Comparison of ENCODE assay signal across 19 cellular contexts in genomic region chr18:10579079-10579867, GRCh38. TPM values are rescaled to one million over a fixed set of nuclear protein-coding genes. Genes with fewer than 3 reads are reported as not detected.
A peak's percentile ranks its signal among the peaks of the same experiment; 100 is the strongest.
DNase-seq lines count a peak whose midpoint lies in the region; ATAC-seq, FAIRE-seq and TF ChIP-seq lines count a peak whose summit lies in the region.
"Had no signal": no experiment of that assay in that cellular context is flagged by ENCODE, and none has a peak within 500 bp of the region (broad histone marks: within the 10 kb centered on the region; RNA-seq: fewer than 3 reads in every experiment).

No MANE protein-coding gene starts in this region.

- no peak for TF ChIP-seq EP300 in H1 (IDR thresholded peaks at IDR 0.05; ENCODE audit: borderline replicate concordance in 1 of 2, low read depth in 2 of 2, low read length in 2 of 2)

- H4K5ac ChIP-seq in IMR-90 (ENCODE audit: low read depth, low read length) (peak overlapping the region; percentile 43), H1 (ENCODE audit: insufficient read length, low read depth, low read length) (no peak overlapping the region)

- no peak for FAIRE-seq in H1 (lab: Jason Lieb, UNC)

- H4K20me1 ChIP-seq in IMR-90 (ENCODE audit: insufficient read depth, low read length) (no peaks in the 10 kb centered on the region), H1 (replicated peaks in 1 of 2; ENCODE audit: control insufficient read depth in 1 of 2, insufficient read depth in 2 of 2, low read length in 2 of 2) (no peaks in the 10 kb centered on the region)

- H3K4ac ChIP-seq in IMR-90 (ENCODE audit: low read depth, low read length) (peak overlapping the region; percentile 89), H1 (replicated peaks; ENCODE audit: insufficient read length, low read depth, low read length) (no peak overlapping the region), neuronal stem cell (ENCODE audit: low read length) (no peak overlapping the region)

- WGBS in IMR-90 (ENCODE audit: extremely low coverage in 2 of 2, insufficient read length in 1 of 2), 2 experiments = 100% methylated on average over 1 of the region's 12 CpGs; no CpG with 5 or more reads in 1 of the 2 experiments
- WGBS in H1 (ENCODE audit: extremely low coverage in 1 of 2, insufficient coverage in 1 of 2, insufficient read length in 1 of 2, insufficient replicate concordance in 2 of 2, low coverage in 1 of 2, low lambda C conversion rate in 2 of 2, missing lambda C conversion rate in 1 of 2), 2 experiments = 84% methylated on average over 12 of the region's 12 CpGs; no CpG with 5 or more reads in 1 of the 2 experiments
- WGBS in neuronal stem cell (ENCODE audit: extremely low coverage in 2 of 2, insufficient read length in 2 of 2, insufficient replicate concordance in 1 of 2), 2 donors = no CpG with 5 or more reads among the region's 12 CpGs
- 78 to 80% methylated on average over 12 of the region's 12 CpGs for WGBS in body of pancreas, 2 donors

- H3K4me3 ChIP-seq in IMR-90 (ENCODE audit: insufficient read depth, low read depth, low read length) (no peak overlapping the region), H1 (ENCODE audit: extremely low read depth in 1 of 4, insufficient read depth in 2 of 4, low read depth in 3 of 4, low read length in 4 of 4) (no peak overlapping the region), neuronal stem cell (ENCODE audit: low read length in 2 of 2) (no peak overlapping the region), body of pancreas (no peak overlapping the region)
- H3K4me3 ChIP-seq: neural progenitor cell, transverse colon had no signal

- no peaks in the 10 kb centered on the region for H3K27me3 ChIP-seq in IMR-90 (ENCODE audit: control insufficient read depth, insufficient read depth, low read length)
- H3K27me3 ChIP-seq in H1 (replicated peaks in 1 of 4; ENCODE audit: control insufficient read depth in 3 of 4, extremely low read depth in 1 of 4, insufficient read depth in 3 of 4, low read length in 3 of 4) = no peaks in the 10 kb centered on the region
- H3K27me3 ChIP-seq in neuronal stem cell (ENCODE audit: control insufficient read depth in 3 of 3, insufficient read depth in 3 of 3, low read depth in 1 of 3, low read length in 3 of 3) = no peaks in the 10 kb centered on the region
- H3K27me3 ChIP-seq in body of pancreas = no peaks in the 10 kb centered on the region
- H3K27me3 ChIP-seq: neural progenitor cell, transverse colon had no signal

- H2BK20ac ChIP-seq in IMR-90 (ENCODE audit: low read depth, low read length) (peak overlapping the region; percentile 93), H1 (ENCODE audit: low read length) (no peak overlapping the region)

- H3K9ac ChIP-seq in IMR-90 (ENCODE audit: low read depth, low read length) (no peak overlapping the region), H1 (replicated peaks in 1 of 4; ENCODE audit: extremely low read depth in 1 of 4, low read depth in 3 of 4, low read length in 3 of 4) (no peak overlapping the region), neuronal stem cell (ENCODE audit: low read depth, low read length, poor library complexity) (no peak overlapping the region)
- H3K9ac ChIP-seq: neural progenitor cell had no signal

- H3K36me3 ChIP-seq in IMR-90 (ENCODE audit: control insufficient read depth, insufficient read depth, low read length) (no peaks in the 10 kb centered on the region), H1 (ENCODE audit: control insufficient read depth in 2 of 4, insufficient read depth in 4 of 4, low read length in 3 of 4) (no peaks in the 10 kb centered on the region), neuronal stem cell (replicated peaks in 1 of 2; ENCODE audit: control insufficient read depth in 2 of 2, insufficient read depth in 2 of 2, low read length in 2 of 2) (no peaks in the 10 kb centered on the region), body of pancreas (replicated peaks in 1 of 2; ENCODE audit: insufficient read depth in 1 of 2, low read depth in 2 of 2) (no peaks in the 10 kb centered on the region)
- H3K36me3 ChIP-seq: neural progenitor cell, transverse colon had no signal

- intact Hi-C loops in IMR-90 (cut with micrococcal nuclease) (no loop called here), body of pancreas (cut with DNase I) (no loop called here)

- H2BK120ac ChIP-seq in IMR-90 (ENCODE audit: low read depth, low read length) (peak overlapping the region; percentile 96), H1 (replicated peaks; ENCODE audit: low read depth, low read length) (no peak overlapping the region), neuronal stem cell (ENCODE audit: low read depth, low read length) (no peak overlapping the region)

- peaks cover 7% of the 10 kb centered on the region; the same call in 1 of the 2 replicates for H3K9me1 ChIP-seq in IMR-90 (ENCODE audit: insufficient read depth, low read length)

- in situ Hi-C loops in IMR-90 (cut with MboI; ENCODE audit: low sequenced_read_pairs) = no loop called here

- CTCF ChIA-PET in IMR-90 (lab: Yijun Ruan, JAX) = no interaction called here
- CTCF ChIA-PET in H1 (lab: Charles Lee; ENCODE audit: partially characterized antibody) = interaction anchor here (1.7 kb wide), 2 partner anchors 19 to 575 kb away, joined by 4 to 5 read pairs; no protein-coding TSS in a partner anchor

- no peaks in the 10 kb centered on the region for H3K23me2 ChIP-seq in H1 (ENCODE audit: low read depth, low read length)

- H3K4me2 ChIP-seq in IMR-90 (ENCODE audit: low read depth, low read length) (peak overlapping the region; percentile 39; the same call in 1 of the 2 replicates), H1 (ENCODE audit: insufficient read depth in 1 of 2, low read depth in 2 of 2, low read length in 2 of 2) (no peak overlapping the region), neuronal stem cell (ENCODE audit: insufficient read depth, low read length, poor library complexity, severe bottlenecking) (no peak overlapping the region)
- H3K4me2 ChIP-seq: neural progenitor cell had no signal

- peak overlapping the region; percentile 81 for H2AK5ac ChIP-seq in IMR-90 (ENCODE audit: low read depth, low read length)
- H2AK5ac ChIP-seq in H1 (ENCODE audit: low read depth, low read length) = 0 out of 2 replicates have a peak overlapping the region, but pooled peaks have one; percentile 82
- H2AK5ac ChIP-seq in neuronal stem cell (ENCODE audit: low read depth, low read length) = peak overlapping the region; percentile 25

- POLR2A ChIA-PET in IMR-90 (lab: Charles Lee; ENCODE audit: unreplicated experiment) (no interaction called here), H1 (lab: Charles Lee; ENCODE audit: partially characterized antibody) (no interaction called here)

- H2AFZ ChIP-seq in IMR-90 (replicated peaks; ENCODE audit: low read length, poor library complexity) = peak overlapping the region; percentile 85
- H2AFZ ChIP-seq in H1 (ENCODE audit: low read length) = no peak overlapping the region
- peak overlapping the region; percentile 47 for H2AFZ ChIP-seq in neuronal stem cell (ENCODE audit: low read length)
- H2AFZ ChIP-seq: neural progenitor cell had no signal

- peaks cover 2% of the 10 kb centered on the region; the same call in 1 of the 2 replicates for H3K9me3 ChIP-seq in IMR-90 (ENCODE audit: control insufficient read depth, insufficient read depth, low read length)
- H3K9me3 ChIP-seq in H1 (ENCODE audit: insufficient read depth in 2 of 2, low read depth in 1 of 2, low read length in 1 of 2) = peaks cover 9 to 21% of the 10 kb centered on the region in 2 experiments; a peak in 3 of 4 replicates
- peaks cover 6 to 8% of the 10 kb centered on the region in 2 donors for H3K9me3 ChIP-seq in neuronal stem cell (replicated peaks in 1 of 2; ENCODE audit: control insufficient read depth in 2 of 2, insufficient read depth in 1 of 2, low read depth in 1 of 2, low read length in 2 of 2)
- no peaks in the 10 kb centered on the region for H3K9me3 ChIP-seq in body of pancreas
- H3K9me3 ChIP-seq: transverse colon had no signal

- peak overlapping the region; percentile 62 for H3K27ac ChIP-seq in IMR-90 (ENCODE audit: insufficient read depth, low read length)
- H3K27ac ChIP-seq in H1 (ENCODE audit: low read depth, low read length) = no peak overlapping the region
- H3K27ac ChIP-seq in neuronal stem cell (replicated peaks; ENCODE audit: low read length) = no peak overlapping the region
- H3K27ac ChIP-seq in body of pancreas = no peak overlapping the region
- H3K27ac ChIP-seq: neural progenitor cell, transverse colon had no signal

- peak overlapping the region; percentile 68 for H3K18ac ChIP-seq in IMR-90 (ENCODE audit: low read depth, low read length)
- no peak overlapping the region; the same call in 1 of the 2 replicates for H3K18ac ChIP-seq in H1 (ENCODE audit: extremely low read depth, low read length)
- no peak overlapping the region for H3K18ac ChIP-seq in neuronal stem cell (ENCODE audit: low read length)

- peaks cover 11% of the 10 kb centered on the region for H3K4me1 ChIP-seq in IMR-90 (ENCODE audit: control insufficient read depth, insufficient read depth, low read length)
- no peaks in the 10 kb centered on the region for H3K4me1 ChIP-seq in H1 (replicated peaks in 1 of 4; ENCODE audit: control insufficient read depth in 3 of 4, insufficient read depth in 4 of 4, low read length in 3 of 4)
- H3K4me1 ChIP-seq in neuronal stem cell (ENCODE audit: control insufficient read depth in 2 of 2, insufficient read depth in 1 of 2, low read depth in 1 of 2, low read length in 2 of 2) = no peaks in the 10 kb centered on the region
- H3K4me1 ChIP-seq in body of pancreas = no peaks in the 10 kb centered on the region
- H3K4me1 ChIP-seq: neural progenitor cell, transverse colon had no signal

- peak overlapping the region; percentile 50; the same call in 2 of the 3 replicates for H2BK15ac ChIP-seq in IMR-90 (ENCODE audit: low read depth, low read length)
- 0 out of 2 replicates have a peak overlapping the region, but pooled peaks have one; percentile 72 for H2BK15ac ChIP-seq in H1 (ENCODE audit: low read length)
- no peak overlapping the region for H2BK15ac ChIP-seq in neuronal stem cell (ENCODE audit: low read length)

- H3K23ac ChIP-seq in IMR-90 (ENCODE audit: low read depth, low read length) (peak overlapping the region; percentile 41), H1 (ENCODE audit: insufficient read length) (no peak overlapping the region), neuronal stem cell (ENCODE audit: low read depth, low read length, poor library complexity) (no peak overlapping the region)

- dilution Hi-C loops in IMR-90 (cut with HindIII; ENCODE audit: low sequenced_read_pairs, unreplicated experiment) = no loop called here

- H3K79me1 ChIP-seq in IMR-90 (ENCODE audit: low read depth in 1 of 2, low read length in 2 of 2) (peaks cover 0 to 6% of the 10 kb centered on the region in 2 experiments; a peak in 1 of 4 replicates), H1 (ENCODE audit: low read depth, low read length) (no peaks in the 10 kb centered on the region), neuronal stem cell (ENCODE audit: low read depth, low read length) (no peaks in the 10 kb centered on the region)

- no peaks in the 10 kb centered on the region for H3K79me2 ChIP-seq in H1 (ENCODE audit: control insufficient read depth in 1 of 2, insufficient read depth in 2 of 2, low read length in 2 of 2)

- no peak overlapping the region for H3K56ac ChIP-seq in IMR-90 (ENCODE audit: extremely low read depth, insufficient read depth, low read length)
- H3K56ac ChIP-seq in H1 (replicated peaks; ENCODE audit: insufficient read length, low read depth, low read length) = no peak overlapping the region

- peak overlapping the region; percentile 64 for H3K14ac ChIP-seq in IMR-90 (replicated peaks; ENCODE audit: low read depth, low read length)
- H3K14ac ChIP-seq in H1 (ENCODE audit: insufficient read length) = no peak overlapping the region
- H3K14ac ChIP-seq in neuronal stem cell (ENCODE audit: low read length) = no peak overlapping the region

- DNase-seq in AG20443 (ENCODE audit: low spot score) = peak; percentile 74
- DNase-seq in IMR-90 = peak; percentile 75
- DNase-seq in H1 (ENCODE audit: low read depth in 1 of 2, low spot score in 2 of 2) = no peak
- no peak for DNase-seq in neuronal stem cell (ENCODE audit: low spot score)
- DNase-seq in body of pancreas = no peak
- DNase-seq: activated naive CD4-positive, alpha-beta T cell treated with anti-CD3 and anti-CD28 coated beads, Interleukin-2, amount 10 ng/mL, durations not matched to agents 7 days and 5 days; CD4-positive, CD25-positive, alpha-beta regulatory T cell; central memory CD4-positive, alpha-beta T cell; NCI-H2029 treated with DMSO at 0.1 percent for 48 hours; NCI-H748 treated with DMSO at 0.1 percent for 48 hours; RPMI8226; stimulated activated CD4-positive, alpha-beta T cell treated with anti-CD3 and anti-CD28 coated beads, Interleukin-4, amount 100 ng/mL, for 1 hour; transverse colon had no signal

- peak overlapping the region; percentile 51 for H2AK9ac ChIP-seq in IMR-90 (replicated peaks; ENCODE audit: low read depth, low read length, poor library complexity)

- no peak for TF ChIP-seq RAD21 in IMR-90 (IDR thresholded peaks at IDR 0.05; ENCODE audit: low read length)
- TF ChIP-seq RAD21 in H1 (IDR thresholded peaks at IDR 0.05 in 1 of 2, conservative IDR thresholded peaks at IDR 0.05 in 1 of 2; ENCODE audit: low read depth in 2 of 2, low read length in 2 of 2) = no peak

- peak overlapping the region; percentile 62 for H2BK5ac ChIP-seq in IMR-90 (ENCODE audit: low read depth, low read length, poor library complexity, severe bottlenecking)
- H2BK5ac ChIP-seq in H1 (ENCODE audit: low read depth, low read length) = peak overlapping the region; percentile 40; the same call in 1 of the 2 replicates
- H2BK5ac ChIP-seq in neuronal stem cell (ENCODE audit: low read length) = no peak overlapping the region

- H4K8ac ChIP-seq in IMR-90 (ENCODE audit: low read depth in 2 of 2, low read length in 2 of 2) = peak overlapping the region in 1 of 2 experiments; percentile 87; a peak in 2 of 4 replicates
- H4K8ac ChIP-seq in H1 (ENCODE audit: extremely low read depth, insufficient read depth, low read length) = no peak overlapping the region
- no peak overlapping the region for H4K8ac ChIP-seq in neuronal stem cell (ENCODE audit: low read depth, low read length)

- BruUV-seq in IMR-90 (replicated peaks; lab: Mats Ljungman, UMichigan) = no TSS peak

- TF ChIP-seq POLR2A in IMR-90 (IDR thresholded peaks at IDR 0.05; ENCODE audit: low read depth, low read length) (no peak), H1 (IDR thresholded peaks at IDR 0.05; ENCODE audit: control extremely low read depth in 1 of 2, low read depth in 2 of 2, low read length in 2 of 2) (no peak), body of pancreas (IDR thresholded peaks at IDR 0.05) (no peak)

- peak overlapping the region; percentile 88 for H4K91ac ChIP-seq in IMR-90 (ENCODE audit: insufficient read depth, low read depth, low read length)
- no peak overlapping the region for H4K91ac ChIP-seq in H1 (replicated peaks; ENCODE audit: insufficient read length, low read length)
- H4K91ac ChIP-seq in neuronal stem cell (ENCODE audit: low read depth, low read length, poor library complexity) = no peak overlapping the region

- peak; percentile 91 for ATAC-seq in IMR-90 (ENCODE audit: low read depth)
- ATAC-seq in GM18519 (IDR thresholded peaks at IDR 0.05; ENCODE audit: low FRiP score, unreplicated experiment) = no peak
- ATAC-seq in body of pancreas = no peak
- ATAC-seq in HG02610 (IDR thresholded peaks at IDR 0.05; ENCODE audit: unreplicated experiment) = no peak
- ATAC-seq in HG03521 (IDR thresholded peaks at IDR 0.05; ENCODE audit: unreplicated experiment) = no peak
- ATAC-seq: activated CD4-positive, CD25-positive, alpha-beta regulatory T cell treated with anti-CD3 and anti-CD28 coated beads, Interleukin-2, amount 50 U/mL, for 24 hours; sciatic nerve had no signal

- H2BK12ac ChIP-seq in H1 (ENCODE audit: low read depth, low read length) (no peak overlapping the region), neuronal stem cell (ENCODE audit: low read length) (no peak overlapping the region)

- TF ChIP-seq CTCF in IMR-90 (conservative IDR thresholded peaks at IDR 0.05; ENCODE audit: low read depth, low read length) = no peak
- TF ChIP-seq CTCF in H1 (IDR thresholded peaks at IDR 0.05; ENCODE audit: control extremely low read depth in 1 of 3, insufficient read depth in 1 of 3, low read depth in 1 of 3, low read length in 3 of 3) = no peak
- TF ChIP-seq CTCF in body of pancreas (IDR thresholded peaks at IDR 0.05) = no peak

RNA-seq across cellular contexts. Expression of gene NAPG, which starts 53.4 kb away (rescaled TPM):
- total RNA-seq in IMR-90 (2012; rRNA removed) (32.8 and 39.2 TPM in 2 replicates), body of pancreas (10 to 100 TPM; 22.4 to 27.5 TPM)
- polyA plus RNA-seq in IMR-90 (2012; rRNA removed) (9.8 and 13.0 TPM in 2 replicates), H1 (2011; rRNA removed) (5.5 and 8.0 TPM in 2 replicates)
- 1.6 and 3.1 TPM in 2 replicates for polyA plus RNA-seq in IMR-90 (2012; cell fraction: cytosol; rRNA removed)
- 3.5 and 30.6 TPM in 2 replicates for polyA plus RNA-seq in IMR-90 (2012; cell fraction: nucleus; rRNA removed; ENCODE audit: low replicate concordance)
- total RNA-seq in H1 (2021; fragmentation: NEBNext Ultra II Directional; extraction: Animal tissue kit (Norgen Biotek cat#: 25700)) = 19.6 and 23.5 TPM in 2 replicates
- polyA plus RNA-seq in H1 (2011; cell fraction: cytosol; rRNA removed) = 12.0 TPM
- 6.3 TPM for polyA plus RNA-seq in H1 (2011; cell fraction: nucleus; rRNA removed)
- 12.2 to 16.8 TPM (median 14.9 TPM) in 4 replicates for polyA plus RNA-seq in H1 (2012, experiment 1 of 2)
- polyA plus RNA-seq in H1 (2012, experiment 2 of 2) = 3.0 TPM
- 15.2 TPM for polyA plus RNA-seq in H1 (2013, experiment 1 of 2)
- polyA plus RNA-seq in H1 (2013, experiment 2 of 2) = 15.8 TPM
- polyA minus RNA-seq in H1 (2011; rRNA and poly(A)+ RNA removed) = 10.4 and 13.9 TPM in 2 replicates
- polyA minus RNA-seq in H1 (2011; cell fraction: cytosol; rRNA and poly(A)+ RNA removed) = 12.8 TPM
- 20.8 TPM for polyA minus RNA-seq in H1 (2011; cell fraction: nucleus; rRNA and poly(A)+ RNA removed)
- polyA plus RNA-seq in neuronal stem cell (2013, experiment 1 of 2) = 13.8 TPM
- polyA plus RNA-seq in neuronal stem cell (2013, experiment 2 of 2) = 14.8 TPM

Comparison
In these comparisons a context has a peak if more than half of its experiments do, and no peak if none do; other contexts are left out.
1. DNase-seq: peak in AG20443 (single experiment) and IMR-90 (single experiment); none in H1 (0 of 2), neuronal stem cell (single experiment) and body of pancreas (0 of 4).
2. H2AK5ac ChIP-seq: peak in every context shown above with its lines; median percentile 82 in H1; 81 in IMR-90; 25 in neuronal stem cell.